ENCODE assay signal across 27 cellular contexts in genomic region chr21:33904041-33904440, GRCh38. TPM values are rescaled to one million over a fixed set of nuclear protein-coding genes. Genes with fewer than 3 reads are reported as not detected.
DNase-seq lines count a peak whose midpoint lies in the region; ATAC-seq lines count a peak whose summit lies in the region.
"Had no signal": no experiment of that assay in that cellular context is flagged by ENCODE, and none has a peak within 500 bp of the region (broad histone marks: within the 10 kb centered on the region; RNA-seq: fewer than 3 reads in every experiment).

No MANE protein-coding gene starts in this region.

- H3K4me3 Mint-ChIP-seq in T-helper 17 cell, result no peak overlapping the region
- H3K4me3 Mint-ChIP-seq in central memory CD8-positive, alpha-beta T cell, result no peak overlapping the region
- H3K4me3 Mint-ChIP-seq: CD14-positive monocyte, GM23338, H9 had no signal

- peak overlapping the region; percentile 28 for H3K27ac ChIP-seq in temporal lobe (ENCODE audit: low read depth, low read length)
- H3K27ac ChIP-seq: SJCRH30 had no signal

- H3K9me3 ChIP-seq in T-helper 17 cell (ENCODE audit: control insufficient read depth, low read length, poor library complexity, severe bottlenecking), result no peaks in the 10 kb centered on the region
- H3K9me3 ChIP-seq: BE2C, SJCRH30 had no signal

- DNase-seq in activated CD8-positive, alpha-beta memory T cell treated with anti-CD3 and anti-CD28 coated beads, Interleukin-2, amount 50 U/mL, for 48 hours, result peak; percentile 37
- no peak for DNase-seq in activated CD8-positive, alpha-beta memory T cell treated with anti-CD3 and anti-CD28 coated beads, Interleukin-2, amount 50 U/mL, for 4 hours
- DNase-seq in T-helper 17 cell (no peak), kidney glomerular epithelial cell (lab: John Stamatoyannopoulos, UW) (no peak), NCI-H1417 (lab: John Stamatoyannopoulos, UW) (no peak)
- DNase-seq in central memory CD8-positive, alpha-beta T cell (ENCODE audit: low spot score in 2 of 2), result no peak
- DNase-seq: 8988T, ACHN, BE2C, Calu3, DND-41, H9, KBM-7, MV-4-11, NCI-H1105, NCI-H146, NCI-H1930, NCI-H2107, NCI-H446, NCI-H524 treated with DMSO at 0.1 percent for 48 hours, NCI-H774, SJCRH30 had no signal

- H3K27ac Mint-ChIP-seq in T-helper 17 cell, result peak overlapping the region; percentile 24
- H3K27ac Mint-ChIP-seq in central memory CD8-positive, alpha-beta T cell (ENCODE audit: low read depth), result peak overlapping the region; percentile 33
- H3K27ac Mint-ChIP-seq: GM23338, H9 had no signal

- H3K27me3 Mint-ChIP-seq in T-helper 17 cell, result no peaks in the 10 kb centered on the region
- no peaks in the 10 kb centered on the region for H3K27me3 Mint-ChIP-seq in central memory CD8-positive, alpha-beta T cell

- peaks cover 2% of the 10 kb centered on the region for H3K36me3 Mint-ChIP-seq in T-helper 17 cell (ENCODE audit: low read depth)
- peaks cover 63% of the 10 kb centered on the region for H3K36me3 Mint-ChIP-seq in central memory CD8-positive, alpha-beta T cell (ENCODE audit: insufficient read depth)

- ATAC-seq in T-helper 17 cell (no peak), GM21737 (IDR thresholded peaks at IDR 0.05; ENCODE audit: unreplicated experiment) (no peak)
- no peak for ATAC-seq in central memory CD8-positive, alpha-beta T cell (replicated peaks; ENCODE audit: extremely low read depth, poor library complexity, severe bottlenecking)
- ATAC-seq: GM23338, HepG2 had no signal

- peaks cover 4% of the 10 kb centered on the region for H3K4me1 Mint-ChIP-seq in T-helper 17 cell
- no peaks in the 10 kb centered on the region for H3K4me1 Mint-ChIP-seq in central memory CD8-positive, alpha-beta T cell
- H3K4me1 Mint-ChIP-seq: CD14-positive monocyte had no signal

- H3K9me3 Mint-ChIP-seq in central memory CD8-positive, alpha-beta T cell, result no peaks in the 10 kb centered on the region
- H3K9me3 Mint-ChIP-seq: CD14-positive monocyte, GM23338, H9 had no signal

RNA-seq across cellular contexts. Expression of gene ATP5PO, which starts 11.6 kb away (rescaled TPM):
- 100 to 1,000 TPM; 113 to 116 TPM for total RNA-seq in T-helper 17 cell
- total RNA-seq in temporal lobe, result 139 TPM
